ENCODE assay signal across 1 cellular context in genomic region chr19:18557474-18558201, GRCh38.
A peak's percentile ranks its signal among the peaks of the same experiment; 100 is the strongest.
TF ChIP-seq lines count a peak whose summit lies in the region.

Gene KXD1 (plus strand): TSS chr19:18557870. CDS start chr19:18562057, 4,187 bp downstream.

TF ChIP-seq in HepG2, 621 proteins besides CTCF, POLR2A, EP300 and RAD21 (continued from another document and continues in another):
- peak; percentile 94 for TF ChIP-seq ZNF687 (CRISPR knock-in tag; IDR thresholded peaks at IDR 0.05)
- TF ChIP-seq ZBTB26 (CRISPR knock-in tag; IDR thresholded peaks at IDR 0.05; ENCODE audit: borderline replicate concordance), result no peak
- TF ChIP-seq GATA4 (IDR thresholded peaks at IDR 0.05; ENCODE audit: borderline replicate concordance, low read depth), result no peak
- no peak for TF ChIP-seq ZNF749 (CRISPR knock-in tag; IDR thresholded peaks at IDR 0.05; ENCODE audit: borderline replicate concordance)
- no peak for TF ChIP-seq FOXJ3 (CRISPR knock-in tag; IDR thresholded peaks at IDR 0.05; ENCODE audit: borderline replicate concordance)
- TF ChIP-seq ZNF839 (CRISPR knock-in tag; IDR thresholded peaks at IDR 0.05; ENCODE audit: borderline replicate concordance), result no peak
- no peak; the same call in 1 of the 2 replicates for TF ChIP-seq BORCS8-MEF2B (CRISPR knock-in tag; IDR thresholded peaks at IDR 0.05)
- no peak for TF ChIP-seq TBX3 (IDR thresholded peaks at IDR 0.05; ENCODE audit: borderline replicate concordance)
- no peak; the same call in 1 of the 2 replicates for TF ChIP-seq ZBTB38 (CRISPR knock-in tag; IDR thresholded peaks at IDR 0.05)
- TF ChIP-seq NPAS2 (CRISPR knock-in tag; IDR thresholded peaks at IDR 0.05; ENCODE audit: borderline replicate concordance), result no peak
- no peak for TF ChIP-seq ZNF138 (CRISPR knock-in tag; IDR thresholded peaks at IDR 0.05; ENCODE audit: low read depth)
- peak; percentile 94 for TF ChIP-seq HDAC1 (CRISPR knock-in tag; IDR thresholded peaks at IDR 0.05)
- peak; percentile 72; the same call in 1 of the 2 replicates for TF ChIP-seq PHF20 (CRISPR knock-in tag; IDR thresholded peaks at IDR 0.05)
- TF ChIP-seq ZBTB46 (CRISPR knock-in tag; IDR thresholded peaks at IDR 0.05; ENCODE audit: borderline replicate concordance), result no peak
- peak; percentile 40; the same call in 1 of the 2 replicates for TF ChIP-seq ZFP90 (CRISPR knock-in tag; IDR thresholded peaks at IDR 0.05; ENCODE audit: borderline replicate concordance)
- TF ChIP-seq SSRP1 (CRISPR knock-in tag; IDR thresholded peaks at IDR 0.05), result no peak
- TF ChIP-seq HNRNPUL1 (IDR thresholded peaks at IDR 0.05; ENCODE audit: low read depth, low read length), result no peak
- TF ChIP-seq ZNF570 (CRISPR knock-in tag; IDR thresholded peaks at IDR 0.05; ENCODE audit: borderline replicate concordance), result no peak
- TF ChIP-seq ZNF264 (CRISPR knock-in tag; IDR thresholded peaks at IDR 0.05), result no peak
- TF ChIP-seq ZNF260 (CRISPR knock-in tag; IDR thresholded peaks at IDR 0.05; ENCODE audit: borderline replicate concordance, low read depth), result no peak
- peak; percentile 26; the same call in 1 of the 2 replicates for TF ChIP-seq ZNF274 (CRISPR knock-in tag; IDR thresholded peaks at IDR 0.05)
- peak; percentile 50; the same call in 1 of the 2 replicates for TF ChIP-seq ZNF777 (CRISPR knock-in tag; IDR thresholded peaks at IDR 0.05)
- TF ChIP-seq, protein P1, sequence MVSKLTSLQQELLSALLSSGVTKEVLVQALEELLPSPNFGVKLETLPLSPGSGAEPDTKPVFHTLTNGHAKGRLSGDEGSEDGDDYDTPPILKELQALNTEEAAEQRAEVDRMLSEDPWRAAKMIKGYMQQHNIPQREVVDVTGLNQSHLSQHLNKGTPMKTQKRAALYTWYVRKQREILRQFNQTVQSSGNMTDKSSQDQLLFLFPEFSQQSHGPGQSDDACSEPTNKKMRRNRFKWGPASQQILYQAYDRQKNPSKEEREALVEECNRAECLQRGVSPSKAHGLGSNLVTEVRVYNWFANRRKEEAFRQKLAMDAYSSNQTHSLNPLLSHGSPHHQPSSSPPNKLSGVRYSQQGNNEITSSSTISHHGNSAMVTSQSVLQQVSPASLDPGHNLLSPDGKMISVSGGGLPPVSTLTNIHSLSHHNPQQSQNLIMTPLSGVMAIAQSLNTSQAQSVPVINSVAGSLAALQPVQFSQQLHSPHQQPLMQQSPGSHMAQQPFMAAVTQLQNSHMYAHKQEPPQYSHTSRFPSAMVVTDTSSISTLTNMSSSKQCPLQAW (CRISPR knock-in tag; IDR thresholded peaks at IDR 0.05), result peak; percentile 66
- no peak for TF ChIP-seq ATAD3A (CRISPR knock-in tag; IDR thresholded peaks at IDR 0.05)
- peak; percentile 94 for TF ChIP-seq ELF1 (CRISPR knock-in tag; IDR thresholded peaks at IDR 0.05)
- TF ChIP-seq FOXA1 (IDR thresholded peaks at IDR 0.05), result no peak
- no peak; the same call in 1 of the 2 replicates for TF ChIP-seq FOXA1 (CRISPR knock-in tag; IDR thresholded peaks at IDR 0.05)
- TF ChIP-seq SNAPC5 (CRISPR knock-in tag; IDR thresholded peaks at IDR 0.05; ENCODE audit: borderline replicate concordance), result no peak
- TF ChIP-seq MXI1 (IDR thresholded peaks at IDR 0.05; ENCODE audit: borderline replicate concordance, low read depth, low read length), result peak; percentile 79; the same call in 1 of the 3 replicates
- no peak for TF ChIP-seq AGO1 (IDR thresholded peaks at IDR 0.05; ENCODE audit: low read depth, low read length, poor library complexity, severe bottlenecking)
- TF ChIP-seq, protein P2, sequence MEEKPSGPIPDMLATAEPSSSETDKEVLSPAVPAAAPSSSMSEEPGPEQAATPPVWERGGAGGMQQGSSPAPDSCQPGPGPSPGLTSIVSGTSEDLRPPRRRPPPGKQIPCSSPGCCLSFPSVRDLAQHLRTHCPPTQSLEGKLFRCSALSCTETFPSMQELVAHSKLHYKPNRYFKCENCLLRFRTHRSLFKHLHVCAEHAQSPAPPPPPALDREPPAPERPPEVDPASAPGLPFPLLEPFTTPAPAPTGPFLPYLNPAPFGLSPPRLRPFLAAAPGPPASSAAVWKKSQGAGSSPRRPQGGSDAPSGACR (CRISPR knock-in tag; IDR thresholded peaks at IDR 0.05), result no peak
- TF ChIP-seq PTBP1 (IDR thresholded peaks at IDR 0.05; ENCODE audit: low read depth, low read length, poor library complexity, severe bottlenecking), result no peak
- TF ChIP-seq, protein P3, sequence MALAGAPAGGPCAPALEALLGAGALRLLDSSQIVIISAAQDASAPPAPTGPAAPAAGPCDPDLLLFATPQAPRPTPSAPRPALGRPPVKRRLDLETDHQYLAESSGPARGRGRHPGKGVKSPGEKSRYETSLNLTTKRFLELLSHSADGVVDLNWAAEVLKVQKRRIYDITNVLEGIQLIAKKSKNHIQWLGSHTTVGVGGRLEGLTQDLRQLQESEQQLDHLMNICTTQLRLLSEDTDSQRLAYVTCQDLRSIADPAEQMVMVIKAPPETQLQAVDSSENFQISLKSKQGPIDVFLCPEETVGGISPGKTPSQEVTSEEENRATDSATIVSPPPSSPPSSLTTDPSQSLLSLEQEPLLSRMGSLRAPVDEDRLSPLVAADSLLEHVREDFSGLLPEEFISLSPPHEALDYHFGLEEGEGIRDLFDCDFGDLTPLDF (CRISPR knock-in tag; IDR thresholded peaks at IDR 0.05), result peak; percentile 75; the same call in 1 of the 2 replicates
- peak; percentile 49; the same call in 1 of the 2 replicates for TF ChIP-seq MIER3 (CRISPR knock-in tag; IDR thresholded peaks at IDR 0.05; ENCODE audit: borderline replicate concordance)
- TF ChIP-seq ZNF564 (CRISPR knock-in tag; IDR thresholded peaks at IDR 0.05), result no peak
- TF ChIP-seq ZNF20 (CRISPR knock-in tag; IDR thresholded peaks at IDR 0.05), result no peak
- TF ChIP-seq MBD4 (IDR thresholded peaks at IDR 0.05; ENCODE audit: borderline replicate concordance, low read length), result no peak
- TF ChIP-seq YY1 (IDR thresholded peaks at IDR 0.05; ENCODE audit: insufficient read depth, insufficient replicate concordance, low read depth, low read length), result peak; percentile 76
- no peak for TF ChIP-seq ZNF616 (CRISPR knock-in tag; IDR thresholded peaks at IDR 0.05; ENCODE audit: low read depth)
- no peak for TF ChIP-seq ZNF747 (CRISPR knock-in tag; IDR thresholded peaks at IDR 0.05; ENCODE audit: borderline replicate concordance)
- TF ChIP-seq ZNF510 (CRISPR knock-in tag; IDR thresholded peaks at IDR 0.05; ENCODE audit: low read depth), result no peak
- TF ChIP-seq, protein P4, sequence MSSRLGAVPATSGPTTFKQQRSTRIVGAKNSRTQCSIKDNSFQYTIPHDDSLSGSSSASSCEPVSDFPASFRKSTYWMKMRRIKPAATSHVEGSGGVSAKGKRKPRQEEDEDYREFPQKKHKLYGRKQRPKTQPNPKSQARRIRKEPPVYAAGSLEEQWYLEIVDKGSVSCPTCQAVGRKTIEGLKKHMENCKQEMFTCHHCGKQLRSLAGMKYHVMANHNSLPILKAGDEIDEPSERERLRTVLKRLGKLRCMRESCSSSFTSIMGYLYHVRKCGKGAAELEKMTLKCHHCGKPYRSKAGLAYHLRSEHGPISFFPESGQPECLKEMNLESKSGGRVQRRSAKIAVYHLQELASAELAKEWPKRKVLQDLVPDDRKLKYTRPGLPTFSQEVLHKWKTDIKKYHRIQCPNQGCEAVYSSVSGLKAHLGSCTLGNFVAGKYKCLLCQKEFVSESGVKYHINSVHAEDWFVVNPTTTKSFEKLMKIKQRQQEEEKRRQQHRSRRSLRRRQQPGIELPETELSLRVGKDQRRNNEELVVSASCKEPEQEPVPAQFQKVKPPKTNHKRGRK (CRISPR knock-in tag; IDR thresholded peaks at IDR 0.05), result no peak
- TF ChIP-seq NR2F6 (IDR thresholded peaks at IDR 0.05), result no peak
- TF ChIP-seq NR2F6 (CRISPR knock-in tag; IDR thresholded peaks at IDR 0.05), result no peak
- no peak for TF ChIP-seq ZBTB8A (CRISPR knock-in tag; IDR thresholded peaks at IDR 0.05; ENCODE audit: borderline replicate concordance, low read depth)
- no peak for TF ChIP-seq CBX2 (IDR thresholded peaks at IDR 0.05; ENCODE audit: low read depth, low read length)
- TF ChIP-seq CBX2 (CRISPR knock-in tag; IDR thresholded peaks at IDR 0.05; ENCODE audit: low read depth), result no peak
- no peak for TF ChIP-seq DDIT3 (CRISPR knock-in tag; IDR thresholded peaks at IDR 0.05)
- no peak for TF ChIP-seq ZSCAN20 (CRISPR knock-in tag; IDR thresholded peaks at IDR 0.05; ENCODE audit: borderline replicate concordance)
- 0 out of 2 replicates have a peak, but pooled peaks have one; percentile 20 for TF ChIP-seq ZBTB4 (CRISPR knock-in tag; IDR thresholded peaks at IDR 0.05; ENCODE audit: borderline replicate concordance)
- TF ChIP-seq, protein P5, sequence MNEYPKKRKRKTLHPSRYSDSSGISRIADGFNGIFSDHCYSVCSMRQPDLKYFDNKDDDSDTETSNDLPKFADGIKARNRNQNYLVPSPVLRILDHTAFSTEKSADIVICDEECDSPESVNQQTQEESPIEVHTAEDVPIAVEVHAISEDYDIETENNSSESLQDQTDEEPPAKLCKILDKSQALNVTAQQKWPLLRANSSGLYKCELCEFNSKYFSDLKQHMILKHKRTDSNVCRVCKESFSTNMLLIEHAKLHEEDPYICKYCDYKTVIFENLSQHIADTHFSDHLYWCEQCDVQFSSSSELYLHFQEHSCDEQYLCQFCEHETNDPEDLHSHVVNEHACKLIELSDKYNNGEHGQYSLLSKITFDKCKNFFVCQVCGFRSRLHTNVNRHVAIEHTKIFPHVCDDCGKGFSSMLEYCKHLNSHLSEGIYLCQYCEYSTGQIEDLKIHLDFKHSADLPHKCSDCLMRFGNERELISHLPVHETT (CRISPR knock-in tag; conservative IDR thresholded peaks at IDR 0.05), result no peak
